In the genomic region with DNA sequence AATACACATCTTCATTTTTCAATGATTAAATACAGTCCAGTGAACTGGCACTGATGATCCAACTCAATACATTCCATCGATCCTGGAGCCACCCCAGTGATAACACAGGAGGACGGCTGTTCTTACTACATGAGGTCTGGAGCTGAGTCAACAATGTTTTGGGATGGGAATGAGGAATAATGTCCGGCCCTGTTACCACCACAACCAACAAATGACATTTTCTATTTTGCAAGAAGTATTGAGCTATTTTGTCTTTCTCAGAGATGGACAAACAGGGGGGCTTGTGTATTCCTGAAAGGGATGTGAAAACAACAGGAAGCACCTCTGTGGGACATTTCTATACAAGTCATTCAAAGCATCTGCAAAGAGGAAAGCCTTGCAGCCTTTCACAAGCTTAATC, we compare ENCODE assay signal across 17 cellular contexts.
DNase-seq lines count a peak whose midpoint lies in the region; ATAC-seq and TF ChIP-seq lines count a peak whose summit lies in the region.
"Had no signal": no experiment of that assay in that cellular context is flagged by ENCODE, and none has a peak within 500 bp of the region (broad histone marks: within the 10 kb centered on the region; RNA-seq: fewer than 3 reads in every experiment).

No MANE protein-coding gene starts in this region.

- H3K9ac ChIP-seq in HUES48 (ENCODE audit: low read depth, low read length) (no peak overlapping the region), iPS-20b (ENCODE audit: low read depth, low read length) (peak overlapping the region; percentile 35; the same call in 1 of the 2 replicates)

- peak overlapping the region; percentile 85 for H3K27ac ChIP-seq in HUES48 (ENCODE audit: low read depth, low read length)
- peak overlapping the region; percentile 34 for H3K27ac ChIP-seq in iPS-20b (ENCODE audit: low read length)
- H3K27ac ChIP-seq: cardiac muscle cell, dorsolateral prefrontal cortex, esophagus muscularis mucosa had no signal

- H3K4me3 ChIP-seq in HUES48 (ENCODE audit: low read depth, low read length): no peak overlapping the region
- H3K4me3 ChIP-seq in astrocyte of the spinal cord (ENCODE audit: low read depth, low read length): no peak overlapping the region
- no peak overlapping the region; the same call in 1 of the 2 replicates for H3K4me3 ChIP-seq in iPS-20b (ENCODE audit: low read length)
- H3K4me3 ChIP-seq: cardiac muscle cell, dorsolateral prefrontal cortex, esophagus muscularis mucosa, K562 had no signal

- peak; percentile 57 for DNase-seq in AG08395 (ENCODE audit: low spot score)
- peak; percentile 49 for DNase-seq in astrocyte of the spinal cord (ENCODE audit: low read depth, low spot score)
- no peak for DNase-seq in NCI-H2107 (lab: John Stamatoyannopoulos, UW)
- no peak for DNase-seq in activated T-cell treated with anti-CD3 and anti-CD28 coated beads, Interleukin-2, amount 50 U/mL, for 48 hours
- no peak for DNase-seq in stimulated activated CD4-positive, alpha-beta T cell treated with anti-CD3 and anti-CD28 coated beads, Interleukin-2, amount 100 ng/mL, for 24 hours
- DNase-seq: activated CD4-positive, CD25-positive, alpha-beta regulatory T cell; activated CD8-positive, alpha-beta memory T cell treated with anti-CD3 and anti-CD28 coated beads for 24 hours; DMS79; dorsolateral prefrontal cortex; nephron progenitor cell; SIG-M5 had no signal

- H3K36me3 ChIP-seq in HUES48 (ENCODE audit: control insufficient read depth, insufficient read depth, low read length) (no peaks in the 10 kb centered on the region), iPS-20b (ENCODE audit: insufficient read depth, low read depth, low read length) (no peaks in the 10 kb centered on the region)
- H3K36me3 ChIP-seq: cardiac muscle cell, esophagus muscularis mucosa had no signal

- H3K4me1 ChIP-seq in HUES48 (ENCODE audit: control insufficient read depth, insufficient read depth, low read length) (peaks cover 52% of the 10 kb centered on the region), iPS-20b (ENCODE audit: insufficient read depth, low read length) (peaks cover 45% of the 10 kb centered on the region)

- no peak for TF ChIP-seq CTCF in astrocyte of the spinal cord (IDR thresholded peaks at IDR 0.05; ENCODE audit: low read depth, low read length)

- no peaks in the 10 kb centered on the region for H3K9me3 ChIP-seq in HUES48 (ENCODE audit: control insufficient read depth, insufficient read depth, low read length)
- no peaks in the 10 kb centered on the region for H3K9me3 ChIP-seq in iPS-20b (ENCODE audit: insufficient read depth, low read depth, low read length)
- H3K9me3 ChIP-seq: esophagus muscularis mucosa had no signal

- ATAC-seq in HG02885 (IDR thresholded peaks at IDR 0.05; ENCODE audit: poor library complexity, unreplicated experiment): no peak
- ATAC-seq: K562 had no signal

- H3K27me3 ChIP-seq in HUES48 (ENCODE audit: control insufficient read depth, insufficient read depth, low read length): no peaks in the 10 kb centered on the region
- H3K27me3 ChIP-seq in iPS-20b (ENCODE audit: insufficient read depth, low read length): no peaks in the 10 kb centered on the region
- H3K27me3 ChIP-seq: cardiac muscle cell, esophagus muscularis mucosa had no signal

- in situ Hi-C loops in astrocyte of the spinal cord (cut with HindIII; ENCODE audit: low sequenced_read_pairs): no loop called here

Comparison
In these comparisons a context has a peak if more than half of its experiments do, and no peak if none do; other contexts are left out.
1. DNase-seq: peak in AG08395 (single experiment) and astrocyte of the spinal cord (single experiment); none in NCI-H2107 (single experiment), activated T-cell treated with anti-CD3 and anti-CD28 coated beads, Interleukin-2, amount 50 U/mL, for 48 hours (0 of 2) and stimulated activated CD4-positive, alpha-beta T cell treated with anti-CD3 and anti-CD28 coated beads, Interleukin-2, amount 100 ng/mL, for 24 hours (0 of 2).